1 cellular context compared by ENCODE assay signal in genomic region chr9:36499156-36499886, GRCh38.
TF ChIP-seq lines count a peak whose summit lies in the region.

No MANE protein-coding gene starts in this region.

TF ChIP-seq in GM23338, 12 proteins besides CTCF, POLR2A, EP300 and RAD21 (continued from another document):
- no peak for TF ChIP-seq ZNF462 (CRISPR knock-in tag; IDR thresholded peaks at IDR 0.05)
- no peak for TF ChIP-seq CREB1 (CRISPR knock-in tag; IDR thresholded peaks at IDR 0.05; ENCODE audit: low read depth)
- TF ChIP-seq REST (IDR thresholded peaks at IDR 0.05; ENCODE audit: unreplicated experiment): no peak
- TF ChIP-seq EZH2 (IDR thresholded peaks at IDR 0.05; ENCODE audit: low read depth, unreplicated experiment): no peak
- TF ChIP-seq STAT1 (IDR thresholded peaks at IDR 0.05; ENCODE audit: unreplicated experiment): no peak
